Comparison of ENCODE assay signal across 1 cellular context in the genomic region with DNA sequence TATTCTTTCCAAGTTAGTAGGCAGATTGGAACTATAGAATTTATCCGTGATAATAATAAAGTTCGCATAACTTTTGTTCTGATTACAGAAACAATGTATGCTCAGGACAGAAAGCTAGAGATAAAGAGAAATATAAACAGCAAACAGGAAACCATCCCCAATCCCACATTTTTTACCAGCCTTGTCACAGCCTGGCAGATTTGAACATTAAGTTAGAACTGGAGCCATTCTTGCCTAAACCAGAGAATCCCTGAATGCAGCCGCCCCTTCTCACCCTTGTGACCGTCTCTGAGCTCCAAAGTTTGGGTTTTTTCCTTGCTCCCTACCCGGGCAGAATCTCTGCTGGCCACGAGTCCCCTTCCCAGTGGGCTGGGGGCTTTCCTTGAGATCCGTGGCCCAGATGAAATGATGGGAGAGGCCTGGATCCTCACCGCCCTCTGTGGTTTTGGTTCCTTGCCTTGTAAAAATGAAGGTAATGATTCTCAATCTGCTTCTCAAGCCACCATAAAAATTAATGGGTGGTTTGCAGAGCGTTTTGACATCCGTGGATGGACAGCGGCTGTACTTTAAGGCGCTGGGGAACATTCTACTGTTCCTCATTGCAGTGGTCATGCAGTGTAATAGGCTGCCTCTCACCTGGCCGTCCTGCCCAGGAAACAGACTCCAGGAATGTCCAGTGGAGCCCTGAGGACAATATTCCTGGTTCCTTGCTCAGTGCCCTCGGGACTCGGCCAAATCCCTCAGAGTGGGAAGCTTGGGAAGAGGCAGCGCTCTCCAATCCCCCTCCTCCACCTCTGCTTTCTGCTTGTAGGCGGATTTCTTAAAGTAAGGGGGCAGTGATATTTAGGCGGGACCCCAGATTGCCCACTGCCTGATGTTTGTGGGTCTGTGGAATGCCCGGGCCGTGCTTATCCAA.
TF ChIP-seq lines count a peak whose summit lies in the region.

No MANE protein-coding gene starts in this region.

TF ChIP-seq in HepG2, 621 proteins besides CTCF, POLR2A, EP300 and RAD21 (continued from another document and continues in another):
- TF ChIP-seq, protein P1, sequence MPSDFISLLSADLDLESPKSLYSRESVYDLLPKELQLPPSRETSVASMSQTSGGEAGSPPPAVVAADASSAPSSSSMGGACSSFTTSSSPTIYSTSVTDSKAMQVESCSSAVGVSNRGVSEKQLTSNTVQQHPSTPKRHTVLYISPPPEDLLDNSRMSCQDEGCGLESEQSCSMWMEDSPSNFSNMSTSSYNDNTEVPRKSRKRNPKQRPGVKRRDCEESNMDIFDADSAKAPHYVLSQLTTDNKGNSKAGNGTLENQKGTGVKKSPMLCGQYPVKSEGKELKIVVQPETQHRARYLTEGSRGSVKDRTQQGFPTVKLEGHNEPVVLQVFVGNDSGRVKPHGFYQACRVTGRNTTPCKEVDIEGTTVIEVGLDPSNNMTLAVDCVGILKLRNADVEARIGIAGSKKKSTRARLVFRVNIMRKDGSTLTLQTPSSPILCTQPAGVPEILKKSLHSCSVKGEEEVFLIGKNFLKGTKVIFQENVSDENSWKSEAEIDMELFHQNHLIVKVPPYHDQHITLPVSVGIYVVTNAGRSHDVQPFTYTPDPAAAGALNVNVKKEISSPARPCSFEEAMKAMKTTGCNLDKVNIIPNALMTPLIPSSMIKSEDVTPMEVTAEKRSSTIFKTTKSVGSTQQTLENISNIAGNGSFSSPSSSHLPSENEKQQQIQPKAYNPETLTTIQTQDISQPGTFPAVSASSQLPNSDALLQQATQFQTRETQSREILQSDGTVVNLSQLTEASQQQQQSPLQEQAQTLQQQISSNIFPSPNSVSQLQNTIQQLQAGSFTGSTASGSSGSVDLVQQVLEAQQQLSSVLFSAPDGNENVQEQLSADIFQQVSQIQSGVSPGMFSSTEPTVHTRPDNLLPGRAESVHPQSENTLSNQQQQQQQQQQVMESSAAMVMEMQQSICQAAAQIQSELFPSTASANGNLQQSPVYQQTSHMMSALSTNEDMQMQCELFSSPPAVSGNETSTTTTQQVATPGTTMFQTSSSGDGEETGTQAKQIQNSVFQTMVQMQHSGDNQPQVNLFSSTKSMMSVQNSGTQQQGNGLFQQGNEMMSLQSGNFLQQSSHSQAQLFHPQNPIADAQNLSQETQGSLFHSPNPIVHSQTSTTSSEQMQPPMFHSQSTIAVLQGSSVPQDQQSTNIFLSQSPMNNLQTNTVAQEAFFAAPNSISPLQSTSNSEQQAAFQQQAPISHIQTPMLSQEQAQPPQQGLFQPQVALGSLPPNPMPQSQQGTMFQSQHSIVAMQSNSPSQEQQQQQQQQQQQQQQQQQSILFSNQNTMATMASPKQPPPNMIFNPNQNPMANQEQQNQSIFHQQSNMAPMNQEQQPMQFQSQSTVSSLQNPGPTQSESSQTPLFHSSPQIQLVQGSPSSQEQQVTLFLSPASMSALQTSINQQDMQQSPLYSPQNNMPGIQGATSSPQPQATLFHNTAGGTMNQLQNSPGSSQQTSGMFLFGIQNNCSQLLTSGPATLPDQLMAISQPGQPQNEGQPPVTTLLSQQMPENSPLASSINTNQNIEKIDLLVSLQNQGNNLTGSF (CRISPR knock-in tag; IDR thresholded peaks at IDR 0.05) = 0 out of 2 replicates have a peak, but pooled peaks have one; percentile 42
- TF ChIP-seq TSC22D2 (CRISPR knock-in tag; IDR thresholded peaks at IDR 0.05; ENCODE audit: borderline replicate concordance) (no peak), KAT7 (CRISPR knock-in tag; IDR thresholded peaks at IDR 0.05; ENCODE audit: borderline replicate concordance) (peak; percentile 6; the same call in 1 of the 2 replicates), BCL6 (CRISPR knock-in tag; IDR thresholded peaks at IDR 0.05) (no peak), NKX3-1 (CRISPR knock-in tag; IDR thresholded peaks at IDR 0.05) (0 out of 2 replicates have a peak, but pooled peaks have one; percentile 27), SIN3A (IDR thresholded peaks at IDR 0.05; ENCODE audit: borderline replicate concordance, low read depth, low read length) (peak; percentile 54; the same call in 1 of the 2 replicates), NR2C2 (CRISPR knock-in tag; IDR thresholded peaks at IDR 0.05; ENCODE audit: borderline replicate concordance) (no peak), MAZ (IDR thresholded peaks at IDR 0.05; ENCODE audit: borderline replicate concordance, low read depth, low read length) (no peak), MAZ (CRISPR knock-in tag; IDR thresholded peaks at IDR 0.05; ENCODE audit: low read depth) (0 out of 2 replicates have a peak, but pooled peaks have one; percentile 23), ZNF781 (CRISPR knock-in tag; IDR thresholded peaks at IDR 0.05; ENCODE audit: borderline replicate concordance, not compliant biosample characterization) (no peak), KMT2A (CRISPR knock-in tag; IDR thresholded peaks at IDR 0.05) (peak; percentile 60; the same call in 1 of the 2 replicates), DR1 (CRISPR knock-in tag; IDR thresholded peaks at IDR 0.05) (no peak), ZMAT3 (CRISPR knock-in tag; conservative IDR thresholded peaks at IDR 0.05) (0 out of 2 replicates have a peak, but pooled peaks have one; percentile 3), ZNF891 (CRISPR knock-in tag; IDR thresholded peaks at IDR 0.05) (no peak), TEAD2 (CRISPR knock-in tag; IDR thresholded peaks at IDR 0.05) (no peak), ATF7-NPFF (CRISPR knock-in tag; IDR thresholded peaks at IDR 0.05; ENCODE audit: low read depth) (no peak)
- TF ChIP-seq, protein P2, sequence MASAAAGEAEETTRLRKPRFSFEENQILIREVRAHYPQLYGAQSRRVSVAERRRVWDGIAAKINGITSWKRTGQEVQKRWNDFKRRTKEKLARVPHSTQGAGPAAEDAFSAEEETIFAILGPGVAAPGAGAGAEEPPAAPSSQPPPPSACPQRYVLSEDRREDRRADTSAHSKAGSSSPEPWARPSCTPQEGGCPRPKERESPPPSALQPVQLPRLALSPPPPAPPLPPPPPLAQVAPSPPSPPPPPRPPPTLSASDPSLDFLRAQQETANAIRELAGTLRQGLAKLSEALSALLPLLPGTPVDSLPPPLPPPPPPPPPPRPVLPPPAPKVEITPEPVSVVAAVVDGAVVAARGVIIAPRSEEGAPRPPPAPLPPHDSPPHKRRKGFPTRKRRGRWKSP (CRISPR knock-in tag; IDR thresholded peaks at IDR 0.05) = 0 out of 2 replicates have a peak, but pooled peaks have one; percentile 32
- TF ChIP-seq, protein P3, sequence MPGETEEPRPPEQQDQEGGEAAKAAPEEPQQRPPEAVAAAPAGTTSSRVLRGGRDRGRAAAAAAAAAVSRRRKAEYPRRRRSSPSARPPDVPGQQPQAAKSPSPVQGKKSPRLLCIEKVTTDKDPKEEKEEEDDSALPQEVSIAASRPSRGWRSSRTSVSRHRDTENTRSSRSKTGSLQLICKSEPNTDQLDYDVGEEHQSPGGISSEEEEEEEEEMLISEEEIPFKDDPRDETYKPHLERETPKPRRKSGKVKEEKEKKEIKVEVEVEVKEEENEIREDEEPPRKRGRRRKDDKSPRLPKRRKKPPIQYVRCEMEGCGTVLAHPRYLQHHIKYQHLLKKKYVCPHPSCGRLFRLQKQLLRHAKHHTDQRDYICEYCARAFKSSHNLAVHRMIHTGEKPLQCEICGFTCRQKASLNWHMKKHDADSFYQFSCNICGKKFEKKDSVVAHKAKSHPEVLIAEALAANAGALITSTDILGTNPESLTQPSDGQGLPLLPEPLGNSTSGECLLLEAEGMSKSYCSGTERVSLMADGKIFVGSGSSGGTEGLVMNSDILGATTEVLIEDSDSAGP (CRISPR knock-in tag; IDR thresholded peaks at IDR 0.05; ENCODE audit: borderline replicate concordance) = peak; percentile 14; the same call in 1 of the 2 replicates
- TF ChIP-seq, protein P4, sequence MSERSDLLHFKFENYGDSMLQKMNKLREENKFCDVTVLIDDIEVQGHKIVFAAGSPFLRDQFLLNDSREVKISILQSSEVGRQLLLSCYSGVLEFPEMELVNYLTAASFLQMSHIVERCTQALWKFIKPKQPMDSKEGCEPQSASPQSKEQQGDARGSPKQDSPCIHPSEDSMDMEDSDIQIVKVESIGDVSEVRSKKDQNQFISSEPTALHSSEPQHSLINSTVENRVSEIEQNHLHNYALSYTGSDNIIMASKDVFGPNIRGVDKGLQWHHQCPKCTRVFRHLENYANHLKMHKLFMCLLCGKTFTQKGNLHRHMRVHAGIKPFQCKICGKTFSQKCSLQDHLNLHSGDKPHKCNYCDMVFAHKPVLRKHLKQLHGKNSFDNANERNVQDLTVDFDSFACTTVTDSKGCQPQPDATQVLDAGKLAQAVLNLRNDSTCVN (CRISPR knock-in tag; IDR thresholded peaks at IDR 0.05; ENCODE audit: borderline replicate concordance) = 0 out of 2 replicates have a peak, but pooled peaks have one; percentile 38
- TF ChIP-seq, protein P5, sequence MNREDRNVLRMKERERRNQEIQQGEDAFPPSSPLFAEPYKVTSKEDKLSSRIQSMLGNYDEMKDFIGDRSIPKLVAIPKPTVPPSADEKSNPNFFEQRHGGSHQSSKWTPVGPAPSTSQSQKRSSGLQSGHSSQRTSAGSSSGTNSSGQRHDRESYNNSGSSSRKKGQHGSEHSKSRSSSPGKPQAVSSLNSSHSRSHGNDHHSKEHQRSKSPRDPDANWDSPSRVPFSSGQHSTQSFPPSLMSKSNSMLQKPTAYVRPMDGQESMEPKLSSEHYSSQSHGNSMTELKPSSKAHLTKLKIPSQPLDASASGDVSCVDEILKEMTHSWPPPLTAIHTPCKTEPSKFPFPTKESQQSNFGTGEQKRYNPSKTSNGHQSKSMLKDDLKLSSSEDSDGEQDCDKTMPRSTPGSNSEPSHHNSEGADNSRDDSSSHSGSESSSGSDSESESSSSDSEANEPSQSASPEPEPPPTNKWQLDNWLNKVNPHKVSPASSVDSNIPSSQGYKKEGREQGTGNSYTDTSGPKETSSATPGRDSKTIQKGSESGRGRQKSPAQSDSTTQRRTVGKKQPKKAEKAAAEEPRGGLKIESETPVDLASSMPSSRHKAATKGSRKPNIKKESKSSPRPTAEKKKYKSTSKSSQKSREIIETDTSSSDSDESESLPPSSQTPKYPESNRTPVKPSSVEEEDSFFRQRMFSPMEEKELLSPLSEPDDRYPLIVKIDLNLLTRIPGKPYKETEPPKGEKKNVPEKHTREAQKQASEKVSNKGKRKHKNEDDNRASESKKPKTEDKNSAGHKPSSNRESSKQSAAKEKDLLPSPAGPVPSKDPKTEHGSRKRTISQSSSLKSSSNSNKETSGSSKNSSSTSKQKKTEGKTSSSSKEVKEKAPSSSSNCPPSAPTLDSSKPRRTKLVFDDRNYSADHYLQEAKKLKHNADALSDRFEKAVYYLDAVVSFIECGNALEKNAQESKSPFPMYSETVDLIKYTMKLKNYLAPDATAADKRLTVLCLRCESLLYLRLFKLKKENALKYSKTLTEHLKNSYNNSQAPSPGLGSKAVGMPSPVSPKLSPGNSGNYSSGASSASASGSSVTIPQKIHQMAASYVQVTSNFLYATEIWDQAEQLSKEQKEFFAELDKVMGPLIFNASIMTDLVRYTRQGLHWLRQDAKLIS (CRISPR knock-in tag; IDR thresholded peaks at IDR 0.05) = 0 out of 2 replicates have a peak, but pooled peaks have one; percentile 42
- TF ChIP-seq, protein P6, sequence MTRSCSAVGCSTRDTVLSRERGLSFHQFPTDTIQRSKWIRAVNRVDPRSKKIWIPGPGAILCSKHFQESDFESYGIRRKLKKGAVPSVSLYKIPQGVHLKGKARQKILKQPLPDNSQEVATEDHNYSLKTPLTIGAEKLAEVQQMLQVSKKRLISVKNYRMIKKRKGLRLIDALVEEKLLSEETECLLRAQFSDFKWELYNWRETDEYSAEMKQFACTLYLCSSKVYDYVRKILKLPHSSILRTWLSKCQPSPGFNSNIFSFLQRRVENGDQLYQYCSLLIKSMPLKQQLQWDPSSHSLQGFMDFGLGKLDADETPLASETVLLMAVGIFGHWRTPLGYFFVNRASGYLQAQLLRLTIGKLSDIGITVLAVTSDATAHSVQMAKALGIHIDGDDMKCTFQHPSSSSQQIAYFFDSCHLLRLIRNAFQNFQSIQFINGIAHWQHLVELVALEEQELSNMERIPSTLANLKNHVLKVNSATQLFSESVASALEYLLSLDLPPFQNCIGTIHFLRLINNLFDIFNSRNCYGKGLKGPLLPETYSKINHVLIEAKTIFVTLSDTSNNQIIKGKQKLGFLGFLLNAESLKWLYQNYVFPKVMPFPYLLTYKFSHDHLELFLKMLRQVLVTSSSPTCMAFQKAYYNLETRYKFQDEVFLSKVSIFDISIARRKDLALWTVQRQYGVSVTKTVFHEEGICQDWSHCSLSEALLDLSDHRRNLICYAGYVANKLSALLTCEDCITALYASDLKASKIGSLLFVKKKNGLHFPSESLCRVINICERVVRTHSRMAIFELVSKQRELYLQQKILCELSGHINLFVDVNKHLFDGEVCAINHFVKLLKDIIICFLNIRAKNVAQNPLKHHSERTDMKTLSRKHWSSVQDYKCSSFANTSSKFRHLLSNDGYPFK (CRISPR knock-in tag; IDR thresholded peaks at IDR 0.05; ENCODE audit: borderline replicate concordance) = peak; percentile 57; the same call in 1 of the 2 replicates
- TF ChIP-seq, protein P7, sequence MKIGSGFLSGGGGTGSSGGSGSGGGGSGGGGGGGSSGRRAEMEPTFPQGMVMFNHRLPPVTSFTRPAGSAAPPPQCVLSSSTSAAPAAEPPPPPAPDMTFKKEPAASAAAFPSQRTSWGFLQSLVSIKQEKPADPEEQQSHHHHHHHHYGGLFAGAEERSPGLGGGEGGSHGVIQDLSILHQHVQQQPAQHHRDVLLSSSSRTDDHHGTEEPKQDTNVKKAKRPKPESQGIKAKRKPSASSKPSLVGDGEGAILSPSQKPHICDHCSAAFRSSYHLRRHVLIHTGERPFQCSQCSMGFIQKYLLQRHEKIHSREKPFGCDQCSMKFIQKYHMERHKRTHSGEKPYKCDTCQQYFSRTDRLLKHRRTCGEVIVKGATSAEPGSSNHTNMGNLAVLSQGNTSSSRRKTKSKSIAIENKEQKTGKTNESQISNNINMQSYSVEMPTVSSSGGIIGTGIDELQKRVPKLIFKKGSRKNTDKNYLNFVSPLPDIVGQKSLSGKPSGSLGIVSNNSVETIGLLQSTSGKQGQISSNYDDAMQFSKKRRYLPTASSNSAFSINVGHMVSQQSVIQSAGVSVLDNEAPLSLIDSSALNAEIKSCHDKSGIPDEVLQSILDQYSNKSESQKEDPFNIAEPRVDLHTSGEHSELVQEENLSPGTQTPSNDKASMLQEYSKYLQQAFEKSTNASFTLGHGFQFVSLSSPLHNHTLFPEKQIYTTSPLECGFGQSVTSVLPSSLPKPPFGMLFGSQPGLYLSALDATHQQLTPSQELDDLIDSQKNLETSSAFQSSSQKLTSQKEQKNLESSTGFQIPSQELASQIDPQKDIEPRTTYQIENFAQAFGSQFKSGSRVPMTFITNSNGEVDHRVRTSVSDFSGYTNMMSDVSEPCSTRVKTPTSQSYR (CRISPR knock-in tag; IDR thresholded peaks at IDR 0.05; ENCODE audit: borderline replicate concordance) = no peak
- TF ChIP-seq, protein P8, sequence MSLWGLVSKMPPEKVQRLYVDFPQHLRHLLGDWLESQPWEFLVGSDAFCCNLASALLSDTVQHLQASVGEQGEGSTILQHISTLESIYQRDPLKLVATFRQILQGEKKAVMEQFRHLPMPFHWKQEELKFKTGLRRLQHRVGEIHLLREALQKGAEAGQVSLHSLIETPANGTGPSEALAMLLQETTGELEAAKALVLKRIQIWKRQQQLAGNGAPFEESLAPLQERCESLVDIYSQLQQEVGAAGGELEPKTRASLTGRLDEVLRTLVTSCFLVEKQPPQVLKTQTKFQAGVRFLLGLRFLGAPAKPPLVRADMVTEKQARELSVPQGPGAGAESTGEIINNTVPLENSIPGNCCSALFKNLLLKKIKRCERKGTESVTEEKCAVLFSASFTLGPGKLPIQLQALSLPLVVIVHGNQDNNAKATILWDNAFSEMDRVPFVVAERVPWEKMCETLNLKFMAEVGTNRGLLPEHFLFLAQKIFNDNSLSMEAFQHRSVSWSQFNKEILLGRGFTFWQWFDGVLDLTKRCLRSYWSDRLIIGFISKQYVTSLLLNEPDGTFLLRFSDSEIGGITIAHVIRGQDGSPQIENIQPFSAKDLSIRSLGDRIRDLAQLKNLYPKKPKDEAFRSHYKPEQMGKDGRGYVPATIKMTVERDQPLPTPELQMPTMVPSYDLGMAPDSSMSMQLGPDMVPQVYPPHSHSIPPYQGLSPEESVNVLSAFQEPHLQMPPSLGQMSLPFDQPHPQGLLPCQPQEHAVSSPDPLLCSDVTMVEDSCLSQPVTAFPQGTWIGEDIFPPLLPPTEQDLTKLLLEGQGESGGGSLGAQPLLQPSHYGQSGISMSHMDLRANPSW (CRISPR knock-in tag; IDR thresholded peaks at IDR 0.05; ENCODE audit: borderline replicate concordance) = 0 out of 2 replicates have a peak, but pooled peaks have one; percentile 21
